Comparison of ENCODE assay signal across 8 cellular contexts in genomic region chr18:12308386-12309100, GRCh38. TPM values are rescaled to one million over a fixed set of nuclear protein-coding genes. Genes with fewer than 3 reads are reported as not detected.
DNase-seq lines count a peak whose midpoint lies in the region; ATAC-seq and TF ChIP-seq lines count a peak whose summit lies in the region.

No MANE protein-coding gene starts in this region.

- H3K9me3 ChIP-seq in cardiac muscle cell (ENCODE audit: low read depth) (no peaks in the 10 kb centered on the region), ovary (no peaks in the 10 kb centered on the region)

- H3K27me3 ChIP-seq in cardiac muscle cell (no peaks in the 10 kb centered on the region), ovary (no peaks in the 10 kb centered on the region)

- no peak overlapping the region for H3K27ac Mint-ChIP-seq in activated T-cell treated with anti-CD3 and anti-CD28 coated beads, Interleukin-2, amount 50 U/mL, for 24 hours
- H3K27ac Mint-ChIP-seq in activated naive CD4-positive, alpha-beta T cell treated with anti-CD3 and anti-CD28 coated beads, Interleukin-2, amount 50 U/mL, for 72 hours = no peak overlapping the region

- H3K4me1 Mint-ChIP-seq in activated T-cell treated with anti-CD3 and anti-CD28 coated beads, Interleukin-2, amount 50 U/mL, for 24 hours (ENCODE audit: low read depth) = peaks cover 16% of the 10 kb centered on the region

- peak; percentile 48 for DNase-seq in activated T-cell treated with anti-CD3 and anti-CD28 coated beads, Interleukin-2, amount 50 U/mL, for 24 hours
- DNase-seq in activated T-cell treated with anti-CD3 and anti-CD28 coated beads, Interleukin-2, amount 50 U/mL, for 1 hour = no peak
- peak; percentile 40 for DNase-seq in NCI-H146 treated with DMSO at 0.1 percent for 48 hours (lab: John Stamatoyannopoulos, UW; ENCODE audit: unreplicated experiment)
- peak in 1 of 2 donors; percentile 45 for DNase-seq in activated naive CD4-positive, alpha-beta T cell treated with anti-CD3 and anti-CD28 coated beads, Interleukin-2, amount 50 U/mL, for 72 hours (ENCODE audit: low spot score in 2 of 2)
- DNase-seq in cardiac muscle cell (ENCODE audit: low read depth in 1 of 2, low spot score in 1 of 2) = peak; percentile 80 to 93
- peak; percentile 89 to 94 (median 91) for DNase-seq in ovary
- DNase-seq in NCI-H1048 (lab: John Stamatoyannopoulos, UW) = no peak

- intact Hi-C loops in ovary (cut with DNase I) = loop anchor here in 1 of 4 donors (2.0 kb wide), 1 partner anchor 30 kb away; no protein-coding TSS in a partner anchor

- no peak for TF ChIP-seq CTCF in cardiac muscle cell (IDR thresholded peaks at IDR 0.05; ENCODE audit: low read depth, low read length)
- no peak for TF ChIP-seq CTCF in ovary (IDR thresholded peaks at IDR 0.05)

- peak; percentile 70 for TF ChIP-seq POLR2A in ovary (IDR thresholded peaks at IDR 0.05)

- H3K4me3 Mint-ChIP-seq in activated T-cell treated with anti-CD3 and anti-CD28 coated beads, Interleukin-2, amount 50 U/mL, for 24 hours = peak overlapping the region; percentile 67

- TF ChIP-seq EP300 in ovary (IDR thresholded peaks at IDR 0.05) = no peak

- ATAC-seq in HG02588 (IDR thresholded peaks at IDR 0.05; ENCODE audit: unreplicated experiment) = peak; percentile 56
- peak; percentile 72 to 81 for ATAC-seq in activated naive CD4-positive, alpha-beta T cell treated with anti-CD3 and anti-CD28 coated beads, Interleukin-2, amount 50 U/mL, for 72 hours

- H3K36me3 Mint-ChIP-seq in activated T-cell treated with anti-CD3 and anti-CD28 coated beads, Interleukin-2, amount 50 U/mL, for 24 hours (ENCODE audit: low read depth) = peaks cover 4% of the 10 kb centered on the region
- peaks cover 14 to 22% of the 10 kb centered on the region in 2 donors for H3K36me3 Mint-ChIP-seq in activated naive CD4-positive, alpha-beta T cell treated with anti-CD3 and anti-CD28 coated beads, Interleukin-2, amount 50 U/mL, for 72 hours

- H3K27me3 Mint-ChIP-seq in activated T-cell treated with anti-CD3 and anti-CD28 coated beads, Interleukin-2, amount 50 U/mL, for 24 hours = peaks cover 66% of the 10 kb centered on the region

- H3K27ac ChIP-seq in cardiac muscle cell = peak overlapping the region; percentile 86
- H3K27ac ChIP-seq in ovary = peak overlapping the region; percentile 94 to 100

- H3K36me3 ChIP-seq in cardiac muscle cell = peaks cover 12% of the 10 kb centered on the region
- H3K36me3 ChIP-seq in ovary = no peaks in the 10 kb centered on the region

- peaks cover 12% of the 10 kb centered on the region for H3K9me3 Mint-ChIP-seq in activated T-cell treated with anti-CD3 and anti-CD28 coated beads, Interleukin-2, amount 50 U/mL, for 24 hours
- peaks cover 3 to 10% of the 10 kb centered on the region in 2 donors for H3K9me3 Mint-ChIP-seq in activated naive CD4-positive, alpha-beta T cell treated with anti-CD3 and anti-CD28 coated beads, Interleukin-2, amount 50 U/mL, for 72 hours

- WGBS in ovary, 3 donors = 0% methylated on average over 74 to 81 of the region's 81 CpGs

- H3K4me1 ChIP-seq in cardiac muscle cell (ENCODE audit: low read depth) = peaks cover 22% of the 10 kb centered on the region
- peaks cover 1% of the 10 kb centered on the region for H3K4me1 ChIP-seq in ovary (ENCODE audit: insufficient read depth)

- H3K4me3 ChIP-seq in cardiac muscle cell (peak overlapping the region; percentile 70), ovary (peak overlapping the region; percentile 90)

RNA-seq across cellular contexts. Expression of gene TUBB6, which starts 0.5 kb away (rescaled TPM):
- total RNA-seq in activated naive CD4-positive, alpha-beta T cell treated with anti-CD3 and anti-CD28 coated beads, Interleukin-2, amount 50 U/mL, for 72 hours = 10 to 100 TPM in 1 of 2 donors, 1 to 10 TPM in 1; 8.0 to 16.7 TPM
- total RNA-seq in cardiac muscle cell = 212 and 450 TPM in 2 replicates
- polyA plus RNA-seq in cardiac muscle cell = 185 and 240 TPM in 2 replicates
- 100 to 1,000 TPM in 6 of 7 donors, 10 to 100 TPM in 1; 85.6 to 155 (median 139) TPM for total RNA-seq in ovary
- polyA plus RNA-seq in ovary = 10 to 100 TPM; 77.3 to 95.5 TPM

RNA-seq across cellular contexts. Expression of gene CIDEA, which starts 54.4 kb away (rescaled TPM):
- total RNA-seq in activated naive CD4-positive, alpha-beta T cell treated with anti-CD3 and anti-CD28 coated beads, Interleukin-2, amount 50 U/mL, for 72 hours = not detected
- not detected in 2 replicates for total RNA-seq in cardiac muscle cell
- not detected in 2 replicates for polyA plus RNA-seq in cardiac muscle cell
- not detected for total RNA-seq in ovary
- under 1 TPM in 1 of 2 donors, not detected in 1; 0.15 TPM for polyA plus RNA-seq in ovary

Comparison
In these comparisons a context has a peak if more than half of its experiments do, and no peak if none do; other contexts are left out.
1. DNase-seq: peak in activated T-cell treated with anti-CD3 and anti-CD28 coated beads, Interleukin-2, amount 50 U/mL, for 24 hours (single experiment), NCI-H146 treated with DMSO at 0.1 percent for 48 hours (single experiment), cardiac muscle cell (2 of 2) and ovary (5 of 5); none in activated T-cell treated with anti-CD3 and anti-CD28 coated beads, Interleukin-2, amount 50 U/mL, for 1 hour (single experiment) and NCI-H1048 (single experiment).
2. RNA of gene TUBB6, which starts 0.5 kb away (total RNA-seq): 212 to 450 TPM in cardiac muscle cell and 85.6 to 155 TPM in ovary; 8.0 to 16.7 TPM in activated naive CD4-positive, alpha-beta T cell treated with anti-CD3 and anti-CD28 coated beads, Interleukin-2, amount 50 U/mL, for 72 hours; every median in the first group is over 4 times any median in the second.